Comparison of ENCODE assay signal across 2 cellular contexts in the genomic region with DNA sequence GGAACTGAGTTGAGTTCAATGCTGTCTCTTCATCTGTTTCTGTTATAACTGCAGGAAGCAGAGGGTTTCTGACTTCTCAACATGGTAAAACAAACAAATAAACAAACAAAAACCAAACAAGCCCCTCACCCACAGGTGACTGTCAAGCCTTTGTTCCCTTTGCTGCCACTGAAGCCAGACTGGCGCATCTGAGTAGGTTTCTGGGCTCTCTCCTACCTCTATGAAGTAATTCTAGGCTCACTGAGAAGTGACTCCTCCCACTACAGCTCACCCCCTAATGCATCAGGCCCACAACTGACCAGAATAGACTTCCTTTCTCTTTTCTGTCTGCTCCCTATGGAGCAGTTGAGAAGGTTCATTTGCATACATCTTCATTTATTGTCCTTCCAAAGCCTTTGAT.
TF ChIP-seq lines count a peak whose summit lies in the region.

No MANE protein-coding gene starts in this region.

TF ChIP-seq in IMR-90, 13 proteins besides CTCF, POLR2A, EP300 and RAD21:
- no peak for TF ChIP-seq RCOR1 (IDR thresholded peaks at IDR 0.05; ENCODE audit: insufficient replicate concordance, low read length)

TF ChIP-seq in endothelial cell of umbilical vein, 7 proteins besides CTCF, POLR2A, EP300 and RAD21:
- no peak for TF ChIP-seq EZH2 (IDR thresholded peaks at IDR 0.05; ENCODE audit: borderline replicate concordance, low read depth, low read length, severe bottlenecking)
- no peak for TF ChIP-seq MYC (IDR thresholded peaks at IDR 0.05; ENCODE audit: low read depth, low read length)
- no peak for TF ChIP-seq GATA2 (IDR thresholded peaks at IDR 0.05; ENCODE audit: insufficient read depth, insufficient read length, low read depth, low read length)
- no peak for TF ChIP-seq JUN (IDR thresholded peaks at IDR 0.05; ENCODE audit: borderline replicate concordance, insufficient read depth, insufficient read length, low read depth)
- no peak for TF ChIP-seq POLR2AphosphoS5 (IDR thresholded peaks at IDR 0.05; ENCODE audit: insufficient read depth, low read depth, low read length)
- TF ChIP-seq FOS (IDR thresholded peaks at IDR 0.05; ENCODE audit: borderline replicate concordance, insufficient read depth, low read length): no peak
- TF ChIP-seq, protein P1, sequence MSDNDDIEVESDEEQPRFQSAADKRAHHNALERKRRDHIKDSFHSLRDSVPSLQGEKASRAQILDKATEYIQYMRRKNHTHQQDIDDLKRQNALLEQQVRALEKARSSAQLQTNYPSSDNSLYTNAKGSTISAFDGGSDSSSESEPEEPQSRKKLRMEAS (IDR thresholded peaks at IDR 0.05; ENCODE audit: insufficient read depth, insufficient read length): no peak
